1 cellular context compared by ENCODE assay signal in the genomic region with DNA sequence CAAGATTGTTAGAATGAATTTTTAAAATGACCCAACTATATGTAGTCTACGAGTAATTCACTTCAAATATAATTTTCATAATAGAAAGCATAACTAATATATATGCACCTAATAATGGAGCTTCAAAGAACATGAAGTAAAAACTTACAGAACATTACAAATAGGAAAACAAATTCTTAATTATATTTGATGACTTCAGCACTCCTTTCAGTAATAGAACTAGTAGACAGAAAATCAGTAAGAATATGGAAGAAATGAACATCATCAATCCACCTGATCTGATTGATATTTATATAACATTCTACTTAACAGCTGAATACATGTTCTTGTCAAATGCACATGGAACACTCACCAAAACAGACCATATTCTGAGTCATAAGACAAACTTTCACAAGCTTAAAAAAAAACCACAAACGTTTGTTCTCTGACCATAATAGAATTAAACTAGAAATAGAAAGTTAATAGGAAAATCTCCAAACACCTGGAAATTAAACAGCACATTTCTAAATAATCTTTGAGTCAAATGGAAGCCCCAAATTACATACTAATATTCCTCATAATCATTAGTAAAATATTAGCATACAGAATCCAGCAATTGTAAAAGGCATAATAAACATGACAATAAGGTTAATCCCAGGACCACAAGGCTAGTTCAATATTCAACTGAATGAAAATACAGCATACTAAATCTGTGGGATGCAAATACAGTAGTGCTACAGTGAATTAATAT.
TF ChIP-seq lines count a peak whose summit lies in the region.

No MANE protein-coding gene starts in this region.

TF ChIP-seq in GM12878, 131 proteins besides CTCF, POLR2A, EP300 and RAD21 (continued from another document and continues in another):
- TF ChIP-seq CUX1 (IDR thresholded peaks at IDR 0.05; ENCODE audit: insufficient replicate concordance, low read depth, low read length) (peak; percentile 64), POLR2AphosphoS2 (IDR thresholded peaks at IDR 0.05; ENCODE audit: low read depth, low read length) (no peak), MTA3 (IDR thresholded peaks at IDR 0.05; ENCODE audit: borderline replicate concordance, low read length) (no peak), SREBF1 (IDR thresholded peaks at IDR 0.05; ENCODE audit: low read length) (no peak), ETV6 (conservative IDR thresholded peaks at IDR 0.05 in 1 of 2, IDR thresholded peaks at IDR 0.05 in 1 of 2; ENCODE audit: borderline replicate concordance in 1 of 2, low read depth in 1 of 2) (no peak), FOXM1 (IDR thresholded peaks at IDR 0.05; ENCODE audit: low read depth, low read length) (peak; percentile 70; the same call in 1 of the 2 replicates), NR2C2 (IDR thresholded peaks at IDR 0.05; ENCODE audit: borderline replicate concordance, control insufficient read depth, insufficient read length, low read depth) (no peak), RAD51 (IDR thresholded peaks at IDR 0.05) (no peak), HDGF (IDR thresholded peaks at IDR 0.05) (no peak), EGR1 (IDR thresholded peaks at IDR 0.05; ENCODE audit: borderline replicate concordance in 1 of 2, low read depth in 2 of 2, low read length in 2 of 2) (no peak), PAX8 (IDR thresholded peaks at IDR 0.05) (no peak), ESRRA (IDR thresholded peaks at IDR 0.05; ENCODE audit: low read length) (no peak), CBX3 (IDR thresholded peaks at IDR 0.05; ENCODE audit: borderline replicate concordance, low read depth) (no peak), SMAD5 (IDR thresholded peaks at IDR 0.05; ENCODE audit: low read depth) (no peak), ZNF274 (IDR thresholded peaks at IDR 0.05; ENCODE audit: insufficient read depth, insufficient read length) (no peak), PML (IDR thresholded peaks at IDR 0.05; ENCODE audit: low read length) (no peak), RUNX3 (IDR thresholded peaks at IDR 0.05; ENCODE audit: low read length) (peak; percentile 98), HCFC1 (IDR thresholded peaks at IDR 0.05; ENCODE audit: low read length) (no peak), POU2F2 (IDR thresholded peaks at IDR 0.05; ENCODE audit: borderline replicate concordance, low read depth, low read length) (no peak), WRNIP1 (IDR thresholded peaks at IDR 0.05; ENCODE audit: borderline replicate concordance, low read depth, low read length) (no peak), ZZZ3 (IDR thresholded peaks at IDR 0.05; ENCODE audit: control insufficient read depth, insufficient read length, low read depth) (no peak), NBN (IDR thresholded peaks at IDR 0.05) (no peak), HDAC2 (IDR thresholded peaks at IDR 0.05) (no peak), FOXK2 (IDR thresholded peaks at IDR 0.05) (no peak), DPF2 (IDR thresholded peaks at IDR 0.05) (no peak), GABPA (IDR thresholded peaks at IDR 0.05; ENCODE audit: low read depth) (no peak), SUZ12 (IDR thresholded peaks at IDR 0.05; ENCODE audit: unreplicated experiment) (no peak), E2F4 (IDR thresholded peaks at IDR 0.05; ENCODE audit: low read depth, low read length) (no peak), KDM1A (IDR thresholded peaks at IDR 0.05; ENCODE audit: borderline replicate concordance) (no peak), ZNF24 (IDR thresholded peaks at IDR 0.05) (no peak), LARP7 (IDR thresholded peaks at IDR 0.05) (no peak), NR2C1 (IDR thresholded peaks at IDR 0.05) (no peak), NKRF (conservative IDR thresholded peaks at IDR 0.05) (no peak), MEF2B (IDR thresholded peaks at IDR 0.05; ENCODE audit: partially characterized antibody, poor library complexity, severe bottlenecking) (peak; percentile 81), CREB1 (IDR thresholded peaks at IDR 0.05; ENCODE audit: low read depth) (no peak), ZSCAN29 (IDR thresholded peaks at IDR 0.05) (no peak), JUND (IDR thresholded peaks at IDR 0.05; ENCODE audit: low read depth, low read length) (0 out of 2 replicates have a peak, but pooled peaks have one; percentile 22), RB1 (IDR thresholded peaks at IDR 0.05; ENCODE audit: borderline replicate concordance) (no peak), STAT1 (conservative IDR thresholded peaks at IDR 0.05) (no peak), FOS (IDR thresholded peaks at IDR 0.05; ENCODE audit: borderline replicate concordance, extremely low read depth, insufficient read length) (no peak), KAT2A (conservative IDR thresholded peaks at IDR 0.05; ENCODE audit: control insufficient read depth, low read depth, low read length) (no peak), MXI1 (IDR thresholded peaks at IDR 0.05; ENCODE audit: low read depth, low read length) (no peak)
- TF ChIP-seq, protein P1, sequence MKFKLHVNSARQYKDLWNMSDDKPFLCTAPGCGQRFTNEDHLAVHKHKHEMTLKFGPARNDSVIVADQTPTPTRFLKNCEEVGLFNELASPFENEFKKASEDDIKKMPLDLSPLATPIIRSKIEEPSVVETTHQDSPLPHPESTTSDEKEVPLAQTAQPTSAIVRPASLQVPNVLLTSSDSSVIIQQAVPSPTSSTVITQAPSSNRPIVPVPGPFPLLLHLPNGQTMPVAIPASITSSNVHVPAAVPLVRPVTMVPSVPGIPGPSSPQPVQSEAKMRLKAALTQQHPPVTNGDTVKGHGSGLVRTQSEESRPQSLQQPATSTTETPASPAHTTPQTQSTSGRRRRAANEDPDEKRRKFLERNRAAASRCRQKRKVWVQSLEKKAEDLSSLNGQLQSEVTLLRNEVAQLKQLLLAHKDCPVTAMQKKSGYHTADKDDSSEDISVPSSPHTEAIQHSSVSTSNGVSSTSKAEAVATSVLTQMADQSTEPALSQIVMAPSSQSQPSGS (IDR thresholded peaks at IDR 0.05; ENCODE audit: low read length), result peak; percentile 81
- TF ChIP-seq, protein P2, sequence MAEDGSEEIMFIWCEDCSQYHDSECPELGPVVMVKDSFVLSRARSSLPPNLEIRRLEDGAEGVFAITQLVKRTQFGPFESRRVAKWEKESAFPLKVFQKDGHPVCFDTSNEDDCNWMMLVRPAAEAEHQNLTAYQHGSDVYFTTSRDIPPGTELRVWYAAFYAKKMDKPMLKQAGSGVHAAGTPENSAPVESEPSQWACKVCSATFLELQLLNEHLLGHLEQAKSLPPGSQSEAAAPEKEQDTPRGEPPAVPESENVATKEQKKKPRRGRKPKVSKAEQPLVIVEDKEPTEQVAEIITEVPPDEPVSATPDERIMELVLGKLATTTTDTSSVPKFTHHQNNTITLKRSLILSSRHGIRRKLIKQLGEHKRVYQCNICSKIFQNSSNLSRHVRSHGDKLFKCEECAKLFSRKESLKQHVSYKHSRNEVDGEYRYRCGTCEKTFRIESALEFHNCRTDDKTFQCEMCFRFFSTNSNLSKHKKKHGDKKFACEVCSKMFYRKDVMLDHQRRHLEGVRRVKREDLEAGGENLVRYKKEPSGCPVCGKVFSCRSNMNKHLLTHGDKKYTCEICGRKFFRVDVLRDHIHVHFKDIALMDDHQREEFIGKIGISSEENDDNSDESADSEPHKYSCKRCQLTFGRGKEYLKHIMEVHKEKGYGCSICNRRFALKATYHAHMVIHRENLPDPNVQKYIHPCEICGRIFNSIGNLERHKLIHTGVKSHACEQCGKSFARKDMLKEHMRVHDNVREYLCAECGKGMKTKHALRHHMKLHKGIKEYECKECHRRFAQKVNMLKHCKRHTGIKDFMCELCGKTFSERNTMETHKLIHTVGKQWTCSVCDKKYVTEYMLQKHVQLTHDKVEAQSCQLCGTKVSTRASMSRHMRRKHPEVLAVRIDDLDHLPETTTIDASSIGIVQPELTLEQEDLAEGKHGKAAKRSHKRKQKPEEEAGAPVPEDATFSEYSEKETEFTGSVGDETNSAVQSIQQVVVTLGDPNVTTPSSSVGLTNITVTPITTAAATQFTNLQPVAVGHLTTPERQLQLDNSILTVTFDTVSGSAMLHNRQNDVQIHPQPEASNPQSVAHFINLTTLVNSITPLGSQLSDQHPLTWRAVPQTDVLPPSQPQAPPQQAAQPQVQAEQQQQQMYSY (CRISPR knock-in tag; IDR thresholded peaks at IDR 0.05), result no peak
- TF ChIP-seq, protein P3, sequence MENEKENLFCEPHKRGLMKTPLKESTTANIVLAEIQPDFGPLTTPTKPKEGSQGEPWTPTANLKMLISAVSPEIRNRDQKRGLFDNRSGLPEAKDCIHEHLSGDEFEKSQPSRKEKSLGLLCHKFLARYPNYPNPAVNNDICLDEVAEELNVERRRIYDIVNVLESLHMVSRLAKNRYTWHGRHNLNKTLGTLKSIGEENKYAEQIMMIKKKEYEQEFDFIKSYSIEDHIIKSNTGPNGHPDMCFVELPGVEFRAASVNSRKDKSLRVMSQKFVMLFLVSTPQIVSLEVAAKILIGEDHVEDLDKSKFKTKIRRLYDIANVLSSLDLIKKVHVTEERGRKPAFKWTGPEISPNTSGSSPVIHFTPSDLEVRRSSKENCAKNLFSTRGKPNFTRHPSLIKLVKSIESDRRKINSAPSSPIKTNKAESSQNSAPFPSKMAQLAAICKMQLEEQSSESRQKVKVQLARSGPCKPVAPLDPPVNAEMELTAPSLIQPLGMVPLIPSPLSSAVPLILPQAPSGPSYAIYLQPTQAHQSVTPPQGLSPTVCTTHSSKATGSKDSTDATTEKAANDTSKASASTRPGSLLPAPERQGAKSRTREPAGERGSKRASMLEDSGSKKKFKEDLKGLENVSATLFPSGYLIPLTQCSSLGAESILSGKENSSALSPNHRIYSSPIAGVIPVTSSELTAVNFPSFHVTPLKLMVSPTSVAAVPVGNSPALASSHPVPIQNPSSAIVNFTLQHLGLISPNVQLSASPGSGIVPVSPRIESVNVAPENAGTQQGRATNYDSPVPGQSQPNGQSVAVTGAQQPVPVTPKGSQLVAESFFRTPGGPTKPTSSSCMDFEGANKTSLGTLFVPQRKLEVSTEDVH (IDR thresholded peaks at IDR 0.05; ENCODE audit: low read depth, partially characterized antibody), result no peak
- TF ChIP-seq, protein P4, sequence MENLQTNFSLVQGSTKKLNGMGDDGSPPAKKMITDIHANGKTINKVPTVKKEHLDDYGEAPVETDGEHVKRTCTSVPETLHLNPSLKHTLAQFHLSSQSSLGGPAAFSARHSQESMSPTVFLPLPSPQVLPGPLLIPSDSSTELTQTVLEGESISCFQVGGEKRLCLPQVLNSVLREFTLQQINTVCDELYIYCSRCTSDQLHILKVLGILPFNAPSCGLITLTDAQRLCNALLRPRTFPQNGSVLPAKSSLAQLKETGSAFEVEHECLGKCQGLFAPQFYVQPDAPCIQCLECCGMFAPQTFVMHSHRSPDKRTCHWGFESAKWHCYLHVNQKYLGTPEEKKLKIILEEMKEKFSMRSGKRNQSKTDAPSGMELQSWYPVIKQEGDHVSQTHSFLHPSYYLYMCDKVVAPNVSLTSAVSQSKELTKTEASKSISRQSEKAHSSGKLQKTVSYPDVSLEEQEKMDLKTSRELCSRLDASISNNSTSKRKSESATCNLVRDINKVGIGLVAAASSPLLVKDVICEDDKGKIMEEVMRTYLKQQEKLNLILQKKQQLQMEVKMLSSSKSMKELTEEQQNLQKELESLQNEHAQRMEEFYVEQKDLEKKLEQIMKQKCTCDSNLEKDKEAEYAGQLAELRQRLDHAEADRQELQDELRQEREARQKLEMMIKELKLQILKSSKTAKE (IDR thresholded peaks at IDR 0.05; ENCODE audit: low read depth, poor library complexity, severe bottlenecking), result no peak
